In genomic region chr15:58419803-58420524, GRCh38 we compare ENCODE assay signal across 25 cellular contexts. TPM values are rescaled to one million over a fixed set of nuclear protein-coding genes. Genes with fewer than 3 reads are reported as not detected.
DNase-seq lines count a peak whose midpoint lies in the region; ATAC-seq and TF ChIP-seq lines count a peak whose summit lies in the region.
"Had no signal": no experiment of that assay in that cellular context is flagged by ENCODE, and none has a peak within 500 bp of the region (broad histone marks: within the 10 kb centered on the region; RNA-seq: fewer than 3 reads in every experiment).

No MANE protein-coding gene starts in this region.

- H3K36me3 ChIP-seq in KMS-11 (ENCODE audit: insufficient read depth), result no peaks in the 10 kb centered on the region
- no peaks in the 10 kb centered on the region for H3K36me3 ChIP-seq in heart left ventricle
- H3K36me3 ChIP-seq in sigmoid colon, result no peaks in the 10 kb centered on the region
- H3K36me3 ChIP-seq: breast epithelium, gastroesophageal sphincter, tibial nerve had no signal

- H3K27ac ChIP-seq in KMS-11 (no peak overlapping the region), heart left ventricle (no peak overlapping the region), sigmoid colon (no peak overlapping the region)
- H3K27ac ChIP-seq: BLaER1, breast epithelium, gastroesophageal sphincter, tibial nerve had no signal

- H3K9me3 ChIP-seq in heart left ventricle, result peaks cover 0 to 7% (median 0%) of the 10 kb centered on the region in 12 donors
- peaks cover 0 to 2% (median 0%) of the 10 kb centered on the region in 4 donors for H3K9me3 ChIP-seq in sigmoid colon
- H3K9me3 ChIP-seq: breast epithelium, gastroesophageal sphincter, tibial nerve had no signal

- H3K79me2 ChIP-seq in KMS-11 (ENCODE audit: insufficient read depth, low read depth), result no peaks in the 10 kb centered on the region

- peak overlapping the region; percentile 47 for H2AFZ ChIP-seq in KMS-11 (ENCODE audit: low read depth)

- TF ChIP-seq CTCF in KMS-11 (conservative IDR thresholded peaks at IDR 0.05; ENCODE audit: low read depth, low read length) (no peak), heart left ventricle (IDR thresholded peaks at IDR 0.05) (no peak), sigmoid colon (IDR thresholded peaks at IDR 0.05) (no peak)

- no peak overlapping the region for H3K4me3 Mint-ChIP-seq in central memory CD8-positive, alpha-beta T cell
- H3K4me3 Mint-ChIP-seq: endodermal cell; stimulated activated naive CD8-positive, alpha-beta T cell treated with anti-CD3 and anti-CD28 coated beads, Interleukin-15, Interleukin-2, amounts not matched to agents 100 ng/mL and 50 ng/mL, for 24 hours had no signal

- peak overlapping the region; percentile 39; the same call in 1 of the 2 replicates for H3K4me2 ChIP-seq in KMS-11
- H3K4me2 ChIP-seq: BLaER1 had no signal

- no peak overlapping the region for H3K4me3 ChIP-seq in KMS-11 (IDR thresholded peaks at IDR 0.05; ENCODE audit: insufficient read depth, low read depth, low read length)
- no peak overlapping the region for H3K4me3 ChIP-seq in heart left ventricle
- no peak overlapping the region for H3K4me3 ChIP-seq in sigmoid colon
- H3K4me3 ChIP-seq: BLaER1, breast epithelium, gastroesophageal sphincter, tibial nerve had no signal

- peaks cover 16% of the 10 kb centered on the region for H3K4me1 ChIP-seq in KMS-11 (ENCODE audit: low read depth, poor library complexity, severe bottlenecking)
- peaks cover 0 to 5% (median 0%) of the 10 kb centered on the region in 12 donors for H3K4me1 ChIP-seq in heart left ventricle
- no peaks in the 10 kb centered on the region for H3K4me1 ChIP-seq in sigmoid colon
- H3K4me1 ChIP-seq: BLaER1, breast epithelium, gastroesophageal sphincter, tibial nerve had no signal

- H3K27me3 ChIP-seq in KMS-11 (ENCODE audit: insufficient read depth, low read depth), result no peaks in the 10 kb centered on the region
- H3K27me3 ChIP-seq in heart left ventricle, result no peaks in the 10 kb centered on the region
- no peaks in the 10 kb centered on the region for H3K27me3 ChIP-seq in sigmoid colon
- H3K27me3 ChIP-seq: BLaER1, breast epithelium, gastroesophageal sphincter, tibial nerve had no signal

- peaks cover 3 to 5% of the 10 kb centered on the region in 2 donors for H3K9me3 Mint-ChIP-seq in activated naive CD4-positive, alpha-beta T cell treated with anti-CD3 and anti-CD28 coated beads, Interleukin-2, amount 50 U/mL, for 72 hours
- no peaks in the 10 kb centered on the region for H3K9me3 Mint-ChIP-seq in central memory CD8-positive, alpha-beta T cell
- H3K9me3 Mint-ChIP-seq: endodermal cell had no signal

- TF ChIP-seq POLR2A in heart left ventricle (IDR thresholded peaks at IDR 0.05) (no peak), sigmoid colon (IDR thresholded peaks at IDR 0.05) (no peak)

- TF ChIP-seq EP300 in sigmoid colon (IDR thresholded peaks at IDR 0.05), result no peak

- peak overlapping the region; percentile 36 for H3K27ac Mint-ChIP-seq in activated naive CD4-positive, alpha-beta T cell treated with anti-CD3 and anti-CD28 coated beads, Interleukin-2, amount 50 U/mL, for 72 hours
- peak overlapping the region; percentile 61 for H3K27ac Mint-ChIP-seq in central memory CD8-positive, alpha-beta T cell (ENCODE audit: low read depth)
- H3K27ac Mint-ChIP-seq: activated T-helper 2 cell treated with anti-CD3 and anti-CD28 coated beads, Interferon-gamma antibody, Interleukin-2, Interleukin-4, amounts not matched to agents 10 μg/mL and 5 μg/mL and 100 μg/mL, durations not matched to agents 14 hours and 24 hours and 36 hours; endodermal cell; stimulated activated naive CD8-positive, alpha-beta T cell treated with anti-CD3 and anti-CD28 coated beads, Interleukin-15, Interleukin-2, amounts not matched to agents 100 ng/mL and 50 ng/mL, for 24 hours had no signal

- DNase-seq in activated naive CD4-positive, alpha-beta T cell treated with anti-CD3 and anti-CD28 coated beads, Interleukin-2, amount 50 U/mL, for 72 hours (ENCODE audit: low spot score in 2 of 2), result no peak
- no peak for DNase-seq in activated naive CD4-positive, alpha-beta T cell treated with anti-CD3 and anti-CD28 coated beads, Interleukin-2, amount 50 U/mL, for 16 hours
- no peak for DNase-seq in central memory CD8-positive, alpha-beta T cell (ENCODE audit: low spot score in 2 of 2)
- no peak for DNase-seq in stimulated activated naive CD4-positive, alpha-beta T cell (lab: John Stamatoyannopoulos, UW)
- DNase-seq in heart left ventricle (no peak), sigmoid colon (no peak), germinal center (ENCODE audit: low spot score) (no peak)
- DNase-seq: Calu3; cortex of kidney; endodermal cell; kidney glomerular epithelial cell; mammary epithelial cell; NCI-H1105; NCI-H2081; NCI-H446; PC-3; SHP77; stimulated activated CD4-positive, alpha-beta T cell treated with anti-CD3 and anti-CD28 coated beads, Interleukin-2, amount 100 ng/mL, for 48 hours had no signal

- H4K20me1 ChIP-seq in KMS-11 (ENCODE audit: insufficient read depth), result no peaks in the 10 kb centered on the region
- H4K20me1 ChIP-seq: BLaER1 had no signal

- H3K36me3 Mint-ChIP-seq in activated naive CD4-positive, alpha-beta T cell treated with anti-CD3 and anti-CD28 coated beads, Interleukin-2, amount 50 U/mL, for 72 hours, result no peaks in the 10 kb centered on the region
- H3K36me3 Mint-ChIP-seq in central memory CD8-positive, alpha-beta T cell (ENCODE audit: insufficient read depth), result no peaks in the 10 kb centered on the region

- ATAC-seq in activated naive CD4-positive, alpha-beta T cell treated with anti-CD3 and anti-CD28 coated beads, Interleukin-2, amount 50 U/mL, for 72 hours, result no peak
- no peak for ATAC-seq in central memory CD8-positive, alpha-beta T cell (replicated peaks; ENCODE audit: extremely low read depth, poor library complexity, severe bottlenecking)
- ATAC-seq in heart left ventricle, result no peak
- ATAC-seq: gastroesophageal sphincter, PC-3 had no signal

- WGBS in heart left ventricle, 4 donors, result 93 to 96% (median 94%) methylated on average over 11 of the region's 11 CpGs
- WGBS in sigmoid colon, 2 donors, result 87 to 90% methylated on average over 11 of the region's 11 CpGs

- no peak overlapping the region; the same call in 1 of the 2 replicates for H3K9ac ChIP-seq in KMS-11
- H3K9ac ChIP-seq: BLaER1 had no signal

- intact Hi-C loops in heart left ventricle (cut with DNase I), result loop anchor here in 1 of 10 donors (10.0 kb wide), 1 partner anchor 45 kb away; no protein-coding TSS in a partner anchor
- intact Hi-C loops in sigmoid colon (cut with DNase I), result no loop called here

- H3K27me3 Mint-ChIP-seq in central memory CD8-positive, alpha-beta T cell, result no peaks in the 10 kb centered on the region
- H3K27me3 Mint-ChIP-seq: stimulated activated naive CD8-positive, alpha-beta T cell treated with anti-CD3 and anti-CD28 coated beads, Interleukin-15, Interleukin-2, amounts not matched to agents 100 ng/mL and 50 ng/mL, for 24 hours had no signal

- H3K4me1 Mint-ChIP-seq in central memory CD8-positive, alpha-beta T cell, result peaks cover 11% of the 10 kb centered on the region

RNA-seq across cellular contexts. Expression of gene LIPC, which starts 11.8 kb away (rescaled TPM):
- under 1 TPM; 0.64 to 0.98 TPM for total RNA-seq in activated naive CD4-positive, alpha-beta T cell treated with anti-CD3 and anti-CD28 coated beads, Interleukin-2, amount 50 U/mL, for 72 hours
- 1 to 10 TPM in 2 of 9 donors, under 1 TPM in 6, not detected in 1; 0.16 to 1.4 (median 0.83) TPM for total RNA-seq in heart left ventricle
- under 1 TPM; 0.10 to 0.23 TPM for polyA plus RNA-seq in heart left ventricle
- total RNA-seq in sigmoid colon, result under 1 TPM in 2 of 4 donors, not detected in 2; 0.36 to 0.83 TPM
- 1 to 10 TPM in 2 of 3 donors, under 1 TPM in 1; 0.63 to 3.0 (median 1.8) TPM for polyA plus RNA-seq in sigmoid colon
- total RNA-seq: Calu3, endodermal cell, mammary epithelial cell, PC-3 had no signal
- polyA plus RNA-seq: mammary epithelial cell had no signal
